ENCODE assay signal across 23 cellular contexts in the genomic region with DNA sequence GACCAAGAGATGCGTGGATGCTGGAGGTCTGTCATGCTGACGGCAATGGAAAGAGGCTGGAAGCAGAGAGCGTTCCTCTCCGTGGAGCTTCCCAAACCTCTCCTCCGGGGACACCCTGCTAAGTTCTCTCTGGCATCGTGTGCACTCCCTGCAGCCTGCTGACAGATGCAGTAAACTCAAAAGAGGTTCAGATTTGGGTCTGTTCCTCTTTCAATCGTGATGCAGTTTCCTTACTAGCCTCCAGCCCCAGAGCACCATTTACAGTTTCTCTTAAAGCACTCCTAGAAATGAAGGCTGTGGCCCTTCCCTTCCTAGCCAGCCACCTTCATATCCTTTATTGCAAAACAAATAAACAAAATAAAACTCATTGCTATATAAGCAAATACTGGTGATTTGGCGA. TPM values are rescaled to one million over a fixed set of nuclear protein-coding genes. Genes with fewer than 3 reads are reported as not detected.
DNase-seq lines count a peak whose midpoint lies in the region; ATAC-seq and TF ChIP-seq lines count a peak whose summit lies in the region.
"Had no signal": no experiment of that assay in that cellular context is flagged by ENCODE, and none has a peak within 500 bp of the region (broad histone marks: within the 10 kb centered on the region; RNA-seq: fewer than 3 reads in every experiment).

No MANE protein-coding gene starts in this region.

- peak; percentile 46 for ATAC-seq in HG02870 (IDR thresholded peaks at IDR 0.05; ENCODE audit: unreplicated experiment)
- ATAC-seq: CD8-positive, alpha-beta T cell; GM12878 had no signal

- no peak overlapping the region for H3K4me3 ChIP-seq in dorsolateral prefrontal cortex
- H3K4me3 ChIP-seq in esophagus squamous epithelium, result no peak overlapping the region
- no peak overlapping the region for H3K4me3 ChIP-seq in prostate gland
- H3K4me3 ChIP-seq: BLaER1, GM12878, SJSA1 had no signal

- H3K4me1 ChIP-seq in esophagus squamous epithelium (no peaks in the 10 kb centered on the region), prostate gland (replicated peaks) (no peaks in the 10 kb centered on the region)
- H3K4me1 ChIP-seq: BLaER1, SJSA1 had no signal

- TF ChIP-seq CTCF in dorsolateral prefrontal cortex (IDR thresholded peaks at IDR 0.05 in 54 of 56, conservative IDR thresholded peaks at IDR 0.05 in 2 of 56; ENCODE audit: low read depth in 1 of 56, partially characterized antibody in 56 of 56), result no peak
- no peak for TF ChIP-seq CTCF in esophagus squamous epithelium (IDR thresholded peaks at IDR 0.05)
- no peak for TF ChIP-seq CTCF in prostate gland (IDR thresholded peaks at IDR 0.05)

- no peaks in the 10 kb centered on the region for H3K9me3 ChIP-seq in esophagus squamous epithelium
- no peaks in the 10 kb centered on the region for H3K9me3 ChIP-seq in prostate gland
- H3K9me3 ChIP-seq: BLaER1, SJSA1 had no signal

- H3K27me3 ChIP-seq in dorsolateral prefrontal cortex (no peaks in the 10 kb centered on the region), esophagus squamous epithelium (no peaks in the 10 kb centered on the region), prostate gland (replicated peaks; ENCODE audit: insufficient read depth) (no peaks in the 10 kb centered on the region)
- H3K27me3 ChIP-seq: BLaER1, SJSA1 had no signal

- intact Hi-C loops in dorsolateral prefrontal cortex (cut with DNase I) (no loop called here), esophagus squamous epithelium (cut with DNase I) (no loop called here), prostate gland (cut with DNase I) (no loop called here)

- peak overlapping the region in 31 of 59 donors; percentile 2 to 79 (median 43) for H3K27ac ChIP-seq in dorsolateral prefrontal cortex
- H3K27ac ChIP-seq in esophagus squamous epithelium, result no peak overlapping the region
- no peak overlapping the region for H3K27ac ChIP-seq in prostate gland
- H3K27ac ChIP-seq: BLaER1, SJSA1 had no signal

- 85 to 91% methylated on average over 8 of the region's 8 CpGs for WGBS in esophagus squamous epithelium, 2 donors
- 88% methylated on average over 8 of the region's 8 CpGs for WGBS in prostate gland

- DNase-seq in EH (ENCODE audit: low read depth) (peak; percentile 3), NOMO-1 treated with DMSO at 0.1 percent for 48 hours (lab: John Stamatoyannopoulos, UW; ENCODE audit: unreplicated experiment) (peak; percentile 75), dorsolateral prefrontal cortex (no peak), EL (no peak), esophagus squamous epithelium (lab: John Stamatoyannopoulos, UW) (no peak), prostate gland (ENCODE audit: low spot score) (no peak), NCI-H345 treated with DMSO at 0.1 percent for 48 hours (lab: John Stamatoyannopoulos, UW; ENCODE audit: unreplicated experiment) (no peak)
- DNase-seq: CD8-positive, alpha-beta T cell; DMS79; GDM1; Kasumi-1; MM.1S; NCI-H1417; NCI-H187 treated with DMSO at 0.1 percent for 48 hours; NCI-H446; NCI-H748 treated with DMSO at 0.1 percent for 48 hours; OCI-M1; RPMI8226; SW 1271 had no signal

- peaks cover 0 to 78% (median 15%) of the 10 kb centered on the region in 3 donors for H3K36me3 ChIP-seq in esophagus squamous epithelium
- peaks cover 12 to 20% of the 10 kb centered on the region in 2 donors for H3K36me3 ChIP-seq in prostate gland

- TF ChIP-seq POLR2A in esophagus squamous epithelium (IDR thresholded peaks at IDR 0.05) (no peak), prostate gland (IDR thresholded peaks at IDR 0.05) (no peak)

RNA-seq across cellular contexts. Expression of gene LRRC58, which starts 47.3 kb away (rescaled TPM):
- total RNA-seq in dorsolateral prefrontal cortex, result 10 to 100 TPM; 15.6 to 29.6 (median 20.9) TPM
- 10 to 100 TPM; 11.6 to 27.8 (median 24.5) TPM for total RNA-seq in esophagus squamous epithelium
- 10 to 100 TPM; 26.0 to 34.9 TPM for total RNA-seq in prostate gland

RNA-seq across cellular contexts. Expression of gene FSTL1, which starts 54.3 kb away (rescaled TPM):
- total RNA-seq in dorsolateral prefrontal cortex (100 to 1,000 TPM in 4 of 120 experiments, 10 to 100 TPM in 116; 27.6 to 130 (median 46.8) TPM), esophagus squamous epithelium (100 to 1,000 TPM in 2 of 4 donors, 10 to 100 TPM in 1, 1 to 10 TPM in 1; 9.4 to 258 (median 70.7) TPM), prostate gland (100 to 1,000 TPM; 212 to 265 TPM)

Comparison
In these comparisons a context has a peak if more than half of its experiments do, and no peak if none do; other contexts are left out.
1. DNase-seq: peak in EH (single experiment) and NOMO-1 treated with DMSO at 0.1 percent for 48 hours (single experiment); none in dorsolateral prefrontal cortex (0 of 10), EL (single experiment), esophagus squamous epithelium (single experiment), prostate gland (single experiment) and NCI-H345 treated with DMSO at 0.1 percent for 48 hours (single experiment).
2. H3K27ac ChIP-seq: peak in dorsolateral prefrontal cortex (31 of 59); none in esophagus squamous epithelium (0 of 4) and prostate gland (0 of 2).